ENCODE assay signal across 23 cellular contexts in the genomic region with DNA sequence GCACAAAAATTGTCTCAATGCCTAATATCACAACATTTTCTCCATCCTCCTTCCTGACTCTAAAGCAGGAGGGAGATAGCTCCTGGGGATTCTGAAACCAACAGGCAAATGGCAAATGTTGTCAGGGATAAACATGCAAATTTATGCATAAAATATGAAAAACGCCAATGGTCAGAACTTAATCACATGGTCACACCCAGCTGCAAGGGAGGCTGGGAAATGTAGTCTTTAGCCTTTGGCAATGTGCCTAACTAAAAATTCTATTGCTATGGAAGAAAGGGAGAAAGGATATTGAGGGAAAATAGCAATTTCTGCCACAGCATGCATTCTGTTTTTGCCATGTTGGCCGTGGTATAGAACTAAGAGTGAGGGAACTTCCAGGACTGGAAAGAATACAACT. TPM values are rescaled to one million over a fixed set of nuclear protein-coding genes. Genes with fewer than 3 reads are reported as not detected.
DNase-seq lines count a peak whose midpoint lies in the region; ATAC-seq, FAIRE-seq and TF ChIP-seq lines count a peak whose summit lies in the region.
"Had no signal": no experiment of that assay in that cellular context is flagged by ENCODE, and none has a peak within 500 bp of the region (broad histone marks: within the 10 kb centered on the region; RNA-seq: fewer than 3 reads in every experiment).

No MANE protein-coding gene starts in this region.

- no peak for ATAC-seq in GM12878
- ATAC-seq: esophagus mucosa had no signal

- H3K27me3 ChIP-seq in GM12878 (replicated peaks in 1 of 2; ENCODE audit: control insufficient read depth in 2 of 2, insufficient read depth in 2 of 2, low read length in 1 of 2), result no peaks in the 10 kb centered on the region
- H3K27me3 ChIP-seq: cardiac muscle cell, neutrophil, SJSA1, transverse colon had no signal

- no peak for TF ChIP-seq POLR2A in GM12878 (IDR thresholded peaks at IDR 0.05; ENCODE audit: low read depth, low read length)
- TF ChIP-seq POLR2A in GM12892 (IDR thresholded peaks at IDR 0.05; ENCODE audit: low read depth, low read length), result no peak

- CTCF ChIA-PET in GM12878 (lab: Yijun Ruan, JAX), result interaction anchor here (0.9 to 5.6 kb wide), 2 partner anchors 10 to 45 kb away, joined by 3 to 34 read pairs; no protein-coding TSS in a partner anchor

- DNase-seq in NCI-H82 (lab: John Stamatoyannopoulos, UW) (peak; percentile 17), NCI-H82 treated with DMSO at 0.1 percent for 48 hours (lab: John Stamatoyannopoulos, UW; ENCODE audit: unreplicated experiment) (no peak), NCI-H1048 (lab: John Stamatoyannopoulos, UW) (peak; percentile 6), GM12878 (ENCODE audit: low read depth, low spot score) (no peak), midbrain (lab: John Stamatoyannopoulos, UW) (peak; percentile 14), NCI-H1417 treated with DMSO at 0.1 percent for 48 hours (lab: John Stamatoyannopoulos, UW) (no peak), GM12892 (ENCODE audit: insufficient read length) (no peak), GM19238 (ENCODE audit: insufficient read length, low spot score) (no peak)
- DNase-seq: ACHN; activated CD4-positive, alpha-beta T cell treated with anti-CD3 and anti-CD28 coated beads for 1 hour; DND-41; glutamatergic neuron; HCEC 1CT; left ventricle myocardium inferior; NCI-H1436 treated with DMSO at 0.1 percent for 48 hours; NCI-H446 treated with DMSO at 0.1 percent for 48 hours; stimulated activated CD4-positive, alpha-beta T cell treated with anti-CD3 and anti-CD28 coated beads, Interleukin-12 subunit alpha, Interleukin-12 subunit beta, amount 100 ng/mL, for 4 hours; T-helper 9 cell; transverse colon had no signal

- POLR2A ChIA-PET in GM12878 (lab: Charles Lee), result interaction anchor here (1.6 kb wide), 1 partner anchor 16 kb away, joined by 3 read pairs; no protein-coding TSS in a partner anchor

- H4K20me1 ChIP-seq in GM12878 (ENCODE audit: control insufficient read depth, insufficient read depth), result no peaks in the 10 kb centered on the region

- no peak overlapping the region for H3K9ac ChIP-seq in GM12878 (ENCODE audit: control insufficient read depth, insufficient read depth, low read length)

- no peak overlapping the region for H3K27ac ChIP-seq in GM12878 (ENCODE audit: control insufficient read depth, insufficient read depth)
- H3K27ac ChIP-seq: cardiac muscle cell, left ventricle myocardium inferior, neutrophil, SJSA1, transverse colon had no signal

- H2AFZ ChIP-seq in GM12878 (ENCODE audit: control insufficient read depth, low read depth, low read length), result no peak overlapping the region

- in situ Hi-C loops in GM12878 (cut with MboI), result no loop called here

- intact Hi-C loops in GM12878 (cut with micrococcal nuclease; ENCODE audit: unreplicated experiment), result no loop called here

- TF ChIP-seq RAD21 in GM12878 (IDR thresholded peaks at IDR 0.05; ENCODE audit: insufficient read depth, low read depth, low read length), result no peak

- no peak for TF ChIP-seq EP300 in GM12878 (IDR thresholded peaks at IDR 0.05; ENCODE audit: borderline replicate concordance in 1 of 2, control insufficient read depth in 1 of 2, low read depth in 2 of 2, low read length in 2 of 2)

- no peaks in the 10 kb centered on the region for H3K9me3 ChIP-seq in GM12878 (replicated peaks; ENCODE audit: control insufficient read depth, insufficient read depth, low read length)
- H3K9me3 ChIP-seq: left ventricle myocardium inferior, neutrophil, SJSA1, transverse colon had no signal

- no peaks in the 10 kb centered on the region for H3K4me1 ChIP-seq in GM12878 (ENCODE audit: control insufficient read depth, insufficient read depth, low read length)
- H3K4me1 ChIP-seq: SJSA1 had no signal

- TF ChIP-seq CTCF in GM12878 (IDR thresholded peaks at IDR 0.05 in 2 of 3, conservative IDR thresholded peaks at IDR 0.05 in 1 of 3; ENCODE audit: control insufficient read depth in 2 of 3, extremely low read depth in 1 of 3, insufficient read depth in 1 of 3, low read depth in 3 of 3, low read length in 3 of 3), result no peak

- WGBS in GM12878 (ENCODE audit: insufficient coverage, insufficient replicate concordance, low lambda C conversion rate, missing lambda C conversion rate), result 35% methylated on average over 2 of the region's 2 CpGs

- RAD21 ChIA-PET in GM12878 (lab: Charles Lee; ENCODE audit: unreplicated experiment), result interaction anchor here (1.1 kb wide), 1 partner anchor 9 kb away, joined by 3 read pairs; no protein-coding TSS in a partner anchor

- no TSS peak for BruUV-seq in GM12878 (replicated peaks; lab: Mats Ljungman, UMichigan)

- no peak overlapping the region for H3K4me3 ChIP-seq in GM12878
- H3K4me3 ChIP-seq: cardiac muscle cell, left ventricle myocardium inferior, SJSA1, transverse colon had no signal

- SMC1A ChIA-PET in GM12878 (lab: Charles Lee; ENCODE audit: uncharacterized antibody, unreplicated experiment), result interaction anchor here (0.9 kb wide), 1 partner anchor 79 kb away, joined by 3 read pairs; no protein-coding TSS in a partner anchor

- H3K4me2 ChIP-seq in GM12878 (ENCODE audit: control insufficient read depth, insufficient read depth), result no peak overlapping the region

- FAIRE-seq in GM12878 (lab: Jason Lieb, UNC) (peak; percentile 7), GM12892 (lab: Jason Lieb, UNC) (no peak)

- H3K36me3 ChIP-seq in GM12878 (ENCODE audit: control insufficient read depth in 2 of 2, insufficient read depth in 2 of 2, low read length in 1 of 2), result no peaks in the 10 kb centered on the region
- H3K36me3 ChIP-seq: cardiac muscle cell, left ventricle myocardium inferior, neutrophil, SJSA1, transverse colon had no signal

- H3K79me2 ChIP-seq in GM12878 (ENCODE audit: control insufficient read depth, insufficient read depth, low read length), result no peaks in the 10 kb centered on the region

TF ChIP-seq in GM12878, 131 proteins besides CTCF, POLR2A, EP300 and RAD21:
- TF ChIP-seq SIX5 (IDR thresholded peaks at IDR 0.05; ENCODE audit: low read depth, low read length, severe bottlenecking) (peak; percentile 72), BCL3 (IDR thresholded peaks at IDR 0.05; ENCODE audit: borderline replicate concordance, insufficient read depth, low read depth, low read length, poor library complexity, severe bottlenecking) (no peak), HCFC1 (IDR thresholded peaks at IDR 0.05; ENCODE audit: low read length) (peak; percentile 67), ATF3 (IDR thresholded peaks at IDR 0.05; ENCODE audit: borderline replicate concordance, extremely low read depth, low read depth, low read length) (peak; percentile 29; the same call in 1 of the 2 replicates), POU2F2 (IDR thresholded peaks at IDR 0.05; ENCODE audit: borderline replicate concordance, low read depth, low read length) (peak; percentile 63; the same call in 1 of the 3 replicates)

RNA-seq across cellular contexts. Expression of gene OASL, which starts 11.7 kb away (rescaled TPM):
- 2.0 and 2.4 TPM in 2 replicates for total RNA-seq in GM12878 (2013; cell fraction: nucleolus; rRNA removed)
- total RNA-seq in GM12878 (2014; rRNA removed) (4.4 and 4.6 TPM in 2 replicates), GM12878 (2014; rRNA removed; fragmentation: Illumina TruSeq; extraction: Trizol) (2.3 and 3.4 TPM in 2 replicates), GM12878 (2021) (2.6 and 3.9 TPM in 2 replicates)
- 2.3 TPM for polyA plus RNA-seq in GM12878 (2011; ENCODE audit: low read depth)
- polyA plus RNA-seq in GM12878 (2011; rRNA removed) (7.2 and 9.1 TPM in 2 replicates), GM12878 (2014; fragmentation: Illumina TruSeq; extraction: Trizol) (2.1 and 2.9 TPM in 2 replicates), GM12878 (2014; fragmentation: Nextera tagmentation; extraction: Ambion mirVana) (1 to 10 TPM; 2.5 to 2.7 TPM), GM12878 (2014; rRNA removed) (2.0 and 2.8 TPM in 2 replicates), GM12878 (2016; fragmentation: Nextera tagmentation; extraction: Ambion mirVana) (1 to 10 TPM; 2.6 to 2.7 TPM)
- polyA plus RNA-seq in GM12878 (2011; cell fraction: cytosol; rRNA removed), result 7.6 and 10.7 TPM in 2 replicates
- polyA plus RNA-seq in GM12878 (2011; cell fraction: nucleus; rRNA removed), result 2.0 and 2.8 TPM in 2 replicates
- 3.9 and 4.0 TPM in 2 replicates for polyA plus RNA-seq in GM12878 (2012)
- 5.7 and 6.7 TPM in 2 replicates for polyA minus RNA-seq in GM12878 (2011; rRNA and poly(A)+ RNA removed)
- polyA minus RNA-seq in GM12878 (2011; cell fraction: cytosol; rRNA and poly(A)+ RNA removed), result 1.5 and 2.3 TPM in 2 replicates
- polyA minus RNA-seq in GM12878 (2011; cell fraction: nucleus; rRNA and poly(A)+ RNA removed), result 1.1 and 2.8 TPM in 2 replicates
- 2.7 TPM for polyA plus RNA-seq in GM12892 (2012; ENCODE audit: missing spikeins)
- total RNA-seq: cardiac muscle cell, SJSA1 had no signal
- polyA plus RNA-seq: cardiac muscle cell had no signal

RNA-seq across cellular contexts. Expression of gene C12orf43, which starts 34.4 kb away (rescaled TPM):
- total RNA-seq in GM12878 (2013; cell fraction: nucleolus; rRNA removed), result 16.6 and 17.9 TPM in 2 replicates
- total RNA-seq in GM12878 (2014; rRNA removed) (20.2 and 20.9 TPM in 2 replicates), GM12878 (2014; rRNA removed; fragmentation: Illumina TruSeq; extraction: Trizol) (14.9 and 15.2 TPM in 2 replicates), GM12878 (2021) (21.8 and 24.9 TPM in 2 replicates)
- 5.4 TPM for polyA plus RNA-seq in GM12878 (2011; ENCODE audit: low read depth)
- polyA plus RNA-seq in GM12878 (2011; rRNA removed) (10.0 and 14.0 TPM in 2 replicates), GM12878 (2014; fragmentation: Illumina TruSeq; extraction: Trizol) (15.2 and 22.4 TPM in 2 replicates), GM12878 (2014; fragmentation: Nextera tagmentation; extraction: Ambion mirVana) (10 to 100 TPM in 1 of 2 experiments, 1 to 10 TPM in 1; 7.5 to 10.2 TPM), GM12878 (2014; rRNA removed) (22.6 and 24.6 TPM in 2 replicates), GM12878 (2016; fragmentation: Nextera tagmentation; extraction: Ambion mirVana) (10 to 100 TPM; 30.3 to 30.8 TPM)
- polyA plus RNA-seq in GM12878 (2011; cell fraction: cytosol; rRNA removed), result 15.4 and 22.4 TPM in 2 replicates
- 9.9 and 13.9 TPM in 2 replicates for polyA plus RNA-seq in GM12878 (2011; cell fraction: nucleus; rRNA removed)
- 10.2 and 11.2 TPM in 2 replicates for polyA plus RNA-seq in GM12878 (2012)
- 5.4 and 10.1 TPM in 2 replicates for polyA minus RNA-seq in GM12878 (2011; rRNA and poly(A)+ RNA removed)
- polyA minus RNA-seq in GM12878 (2011; cell fraction: cytosol; rRNA and poly(A)+ RNA removed), result 5.6 and 6.7 TPM in 2 replicates
- 2.8 and 8.3 TPM in 2 replicates for polyA minus RNA-seq in GM12878 (2011; cell fraction: nucleus; rRNA and poly(A)+ RNA removed)
- polyA plus RNA-seq in GM12892 (2012; ENCODE audit: missing spikeins), result 9.2 TPM

Comparison
In these comparisons a context has a peak if more than half of its experiments do, and no peak if none do; other contexts are left out.
1. DNase-seq: peak in NCI-H82 (single experiment), NCI-H1048 (single experiment) and midbrain (single experiment); none in NCI-H82 treated with DMSO at 0.1 percent for 48 hours (single experiment), GM12878 (single experiment), NCI-H1417 treated with DMSO at 0.1 percent for 48 hours (single experiment), GM12892 (single experiment) and GM19238 (single experiment).